Comparison of ENCODE assay signal across 14 cellular contexts in the genomic region with DNA sequence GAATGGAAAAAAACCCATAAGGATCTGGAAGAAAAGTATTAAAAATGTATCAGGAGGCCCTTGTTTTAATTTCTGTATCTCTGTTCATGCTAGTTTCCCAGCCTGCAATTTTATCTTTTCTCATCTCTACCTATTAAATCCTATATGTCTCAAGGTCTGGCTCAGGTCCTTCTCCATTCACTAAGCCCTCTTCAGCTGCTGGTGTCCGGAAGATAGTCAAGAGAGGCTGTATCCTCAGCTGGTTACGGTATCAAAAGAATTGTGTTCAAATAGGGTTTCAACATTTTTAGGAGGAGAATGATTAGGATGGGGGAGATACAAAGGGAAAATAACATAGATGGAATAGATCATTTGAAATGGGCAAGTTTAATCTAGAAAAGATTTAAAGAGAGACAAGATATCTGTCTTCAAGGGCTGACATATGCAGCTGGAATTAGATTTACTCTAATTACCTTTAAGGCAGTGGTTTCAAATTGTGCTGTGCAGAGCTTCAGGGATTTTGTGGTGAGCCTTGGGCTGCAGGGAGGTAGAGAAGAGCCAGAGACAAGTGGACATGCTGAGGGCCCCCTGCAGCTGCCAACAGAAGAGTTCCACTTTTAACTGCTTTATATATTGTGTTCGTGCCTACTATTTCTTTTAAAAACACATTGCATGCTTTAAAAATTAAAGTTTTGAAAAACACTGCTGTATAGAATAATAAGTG. TPM values are rescaled to one million over a fixed set of nuclear protein-coding genes. Genes with fewer than 3 reads are reported as not detected.
"Had no signal": no experiment of that assay in that cellular context is flagged by ENCODE, and none has a peak within 500 bp of the region (broad histone marks: within the 10 kb centered on the region; RNA-seq: fewer than 3 reads in every experiment).

No MANE protein-coding gene starts in this region.

- H3K36me3 ChIP-seq: ascending aorta, cardiac muscle cell, left lung, ovary had no signal

- H3K4me1 Mint-ChIP-seq: activated naive CD8-positive, alpha-beta T cell treated with anti-CD3 and anti-CD28 coated beads, Interleukin-2, amount 50 U/mL, for 24 hours; activated T-helper 17 cell treated with anti-CD3 and anti-CD28 coated beads, Interleukin-2, amount 50 U/mL, for 72 hours; stimulated activated naive CD8-positive, alpha-beta T cell treated with anti-CD3 and anti-CD28 coated beads, Interleukin-15, amount 100 ng/mL, for 72 hours had no signal

- H3K27me3 ChIP-seq: ascending aorta, cardiac muscle cell, left lung, ovary had no signal

- H3K27ac Mint-ChIP-seq: activated naive CD8-positive, alpha-beta T cell treated with anti-CD3 and anti-CD28 coated beads, Interleukin-2, amount 50 U/mL, for 24 hours; activated T-helper 17 cell treated with anti-CD3 and anti-CD28 coated beads, Interleukin-2, amount 50 U/mL, for 72 hours; stimulated activated naive CD8-positive, alpha-beta T cell treated with anti-CD3 and anti-CD28 coated beads, Interleukin-15, amount 100 ng/mL, for 72 hours had no signal

- H3K9me3 Mint-ChIP-seq: activated naive CD8-positive, alpha-beta T cell treated with anti-CD3 and anti-CD28 coated beads, Interleukin-2, amount 50 U/mL, for 24 hours; activated T-helper 17 cell treated with anti-CD3 and anti-CD28 coated beads, Interleukin-2, amount 50 U/mL, for 72 hours; stimulated activated naive CD8-positive, alpha-beta T cell treated with anti-CD3 and anti-CD28 coated beads, Interleukin-15, amount 100 ng/mL, for 72 hours had no signal

- H3K4me1 ChIP-seq: left lung had no signal

- H3K9me3 ChIP-seq: ascending aorta, left lung, ovary had no signal

- H3K4me3 Mint-ChIP-seq: activated naive CD8-positive, alpha-beta T cell treated with anti-CD3 and anti-CD28 coated beads, Interleukin-2, amount 50 U/mL, for 24 hours; activated T-helper 17 cell treated with anti-CD3 and anti-CD28 coated beads, Interleukin-2, amount 50 U/mL, for 72 hours; stimulated activated naive CD8-positive, alpha-beta T cell treated with anti-CD3 and anti-CD28 coated beads, Interleukin-15, amount 100 ng/mL, for 72 hours had no signal

- H3K4me3 ChIP-seq: ascending aorta, cardiac muscle cell, dorsolateral prefrontal cortex, left lung, ovary had no signal

- ATAC-seq: activated naive CD8-positive, alpha-beta T cell treated with anti-CD3 and anti-CD28 coated beads, Interleukin-2, amount 50 U/mL, for 24 hours; activated T-helper 17 cell treated with anti-CD3 and anti-CD28 coated beads, Interleukin-2, amount 50 U/mL, for 72 hours; esophagus mucosa; left lung; stimulated activated naive CD8-positive, alpha-beta T cell treated with anti-CD3 and anti-CD28 coated beads, Interleukin-15, amount 100 ng/mL, for 72 hours had no signal

- DNase-seq: activated CD4-positive, alpha-beta T cell treated with anti-CD3 and anti-CD28 coated beads, Interleukin-2, amount 50 U/mL, for 48 hours; activated naive CD4-positive, alpha-beta T cell treated with Interleukin-2 at 50 U/mL for 16 hours; activated naive CD8-positive, alpha-beta T cell treated with anti-CD3 and anti-CD28 coated beads, Interleukin-2, amount 50 U/mL, for 24 hours; dorsolateral prefrontal cortex; hippocampal formation; kidney; left lung; ovary; stimulated activated CD4-positive, alpha-beta T cell treated with anti-CD3 and anti-CD28 coated beads, Interleukin-1b, Interleukin-23, amount 100 ng/mL, for 48 hours; stimulated activated naive CD8-positive, alpha-beta T cell treated with anti-CD3 and anti-CD28 coated beads, Interleukin-15, amount 100 ng/mL, for 72 hours had no signal

- H3K27ac ChIP-seq: cardiac muscle cell, left lung had no signal

RNA-seq across cellular contexts. Expression of a gene that starts 24.1 kb away (rescaled TPM):
- total RNA-seq: activated T-helper 17 cell treated with anti-CD3 and anti-CD28 coated beads, Interleukin-2, amount 50 U/mL, for 72 hours; esophagus mucosa had no signal
